Comparison of ENCODE assay signal across 9 cellular contexts in genomic region chr12:119544780-119545625, GRCh38. TPM values are rescaled to one million over a fixed set of nuclear protein-coding genes. Genes with fewer than 3 reads are reported as not detected.
DNase-seq lines count a peak whose midpoint lies in the region; TF ChIP-seq lines count a peak whose summit lies in the region.
"Had no signal": no experiment of that assay in that cellular context is flagged by ENCODE, and none has a peak within 500 bp of the region (broad histone marks: within the 10 kb centered on the region; RNA-seq: fewer than 3 reads in every experiment).

No MANE protein-coding gene starts in this region.

- POLR2A ChIA-PET in HEK293 (lab: Yijun Ruan, JAX): no interaction called here

- H3K36me3 Mint-ChIP-seq in Calu3 (ENCODE audit: insufficient read depth, unreplicated experiment): no peaks in the 10 kb centered on the region

- H3K9me3 ChIP-seq in HEK293 (ENCODE audit: control insufficient read depth, insufficient read depth, low read depth, low read length): no peaks in the 10 kb centered on the region

- no peak overlapping the region for H3K4me3 ChIP-seq in HEK293 (ENCODE audit: low read depth, low read length)

- H3K9me3 Mint-ChIP-seq in Calu3 (ENCODE audit: low read depth, unreplicated experiment): no peaks in the 10 kb centered on the region

- no peaks in the 10 kb centered on the region for H3K4me1 Mint-ChIP-seq in Calu3 (ENCODE audit: low read depth, unreplicated experiment)

- no peak overlapping the region for H3K27ac ChIP-seq in HEK293 (ENCODE audit: extremely low read depth, low read depth, low read length)

- BruUV-seq in Calu3 (replicated peaks; lab: Mats Ljungman, UMichigan): no TSS peak

- no peak overlapping the region for H3K4me3 Mint-ChIP-seq in Calu3 (ENCODE audit: low read depth, unreplicated experiment)

- intact Hi-C loops in Calu3 (cut with micrococcal nuclease; ENCODE audit: unreplicated experiment): loop anchor here (1.0 to 10.0 kb wide), 6 partner anchors 43 to 566 kb away; no protein-coding TSS in a partner anchor

- H3K27ac Mint-ChIP-seq in Calu3 (ENCODE audit: unreplicated experiment): no peak overlapping the region

- no peaks in the 10 kb centered on the region for H3K4me1 ChIP-seq in HEK293 (ENCODE audit: control insufficient read depth, insufficient read depth, low read length)

- peak; percentile 80 for DNase-seq in Calu3
- peak; percentile 82 for DNase-seq in NCI-H2227 (lab: John Stamatoyannopoulos, UW; ENCODE audit: unreplicated experiment)
- DNase-seq in activated CD4-positive, CD25-positive, alpha-beta regulatory T cell treated with anti-CD3 and anti-CD28 coated beads, Interleukin-2, amount 50 U/mL, for 16 hours (ENCODE audit: low read depth, low spot score): peak; percentile 6
- DNase-seq in cerebellar cortex (ENCODE audit: low spot score): peak; percentile 76
- peak; percentile 72 for DNase-seq in left kidney (ENCODE audit: low read depth, low spot score)
- peak; percentile 24 to 27 for DNase-seq in stimulated activated CD4-positive, alpha-beta T cell treated with anti-CD3 and anti-CD28 coated beads, Interleukin-4, amount 100 ng/mL, for 4 hours
- no peak for DNase-seq in mesenteric fat pad (ENCODE audit: low spot score)

- CTCF ChIA-PET in Calu3 (lab: Charles Lee) (interaction anchor here (0.6 to 1.1 kb wide), 7 partner anchors 21 to 1168 kb away, joined by 3 to 7 read pairs (median 4); no protein-coding TSS in a partner anchor), HEK293 (lab: Yijun Ruan, JAX) (interaction anchor here (0.7 to 6.6 kb wide), 24 partner anchors 11 to 1717 kb away, joined by 3 to 61 read pairs (median 4); no protein-coding TSS in a partner anchor)

- peaks cover 79% of the 10 kb centered on the region for H3K27me3 Mint-ChIP-seq in Calu3 (ENCODE audit: unreplicated experiment)

- no peaks in the 10 kb centered on the region for H3K36me3 ChIP-seq in HEK293 (ENCODE audit: control insufficient read depth in 2 of 2, insufficient read depth in 1 of 2, low read length in 2 of 2)

- TF ChIP-seq CTCF in Calu3 (IDR thresholded peaks at IDR 0.05; ENCODE audit: unreplicated experiment) (peak; percentile 86), HEK293 (tag by site-specific recombination; IDR thresholded peaks at IDR 0.05) (peak; percentile 68)

TF ChIP-seq in HEK293, 187 proteins besides CTCF, POLR2A, EP300 and RAD21 (continues in another document):
- TF ChIP-seq FEZF1 (tag by site-specific recombination; IDR thresholded peaks at IDR 0.05) (no peak), ZNF513 (tag by site-specific recombination; IDR thresholded peaks at IDR 0.05) (no peak), ZNF654 (tag by site-specific recombination; IDR thresholded peaks at IDR 0.05; ENCODE audit: low read depth) (peak; percentile 96), ZNF792 (tag by site-specific recombination; IDR thresholded peaks at IDR 0.05) (no peak), ZNF555 (tag by site-specific recombination; conservative IDR thresholded peaks at IDR 0.05) (no peak), ZBTB1 (tag by site-specific recombination; IDR thresholded peaks at IDR 0.05) (no peak), ZNF488 (tag by site-specific recombination; IDR thresholded peaks at IDR 0.05) (no peak), EGR2 (tag by site-specific recombination; IDR thresholded peaks at IDR 0.05; ENCODE audit: low read depth) (no peak), ZNF791 (tag by site-specific recombination; IDR thresholded peaks at IDR 0.05) (no peak), ZNF19 (tag by site-specific recombination; IDR thresholded peaks at IDR 0.05; ENCODE audit: low read depth) (no peak), ZNF211 (tag by site-specific recombination; IDR thresholded peaks at IDR 0.05; ENCODE audit: low read depth) (no peak), ZNF24 (tag by site-specific recombination; IDR thresholded peaks at IDR 0.05) (no peak), ZSCAN30 (tag by site-specific recombination; IDR thresholded peaks at IDR 0.05) (no peak), ZNF239 (tag by site-specific recombination; IDR thresholded peaks at IDR 0.05) (no peak), TCF7L2 (IDR thresholded peaks at IDR 0.05; ENCODE audit: borderline replicate concordance, low read depth, low read length) (no peak), BCL11A (tag by site-specific recombination; IDR thresholded peaks at IDR 0.05; ENCODE audit: low read depth) (no peak), ZNF391 (tag by site-specific recombination; IDR thresholded peaks at IDR 0.05; ENCODE audit: borderline replicate concordance, low read depth) (no peak), ZNF324 (tag by site-specific recombination; IDR thresholded peaks at IDR 0.05) (no peak), ZNF350 (tag by site-specific recombination; IDR thresholded peaks at IDR 0.05) (no peak), SP7 (tag by site-specific recombination; IDR thresholded peaks at IDR 0.05) (no peak)
- TF ChIP-seq, protein P1, sequence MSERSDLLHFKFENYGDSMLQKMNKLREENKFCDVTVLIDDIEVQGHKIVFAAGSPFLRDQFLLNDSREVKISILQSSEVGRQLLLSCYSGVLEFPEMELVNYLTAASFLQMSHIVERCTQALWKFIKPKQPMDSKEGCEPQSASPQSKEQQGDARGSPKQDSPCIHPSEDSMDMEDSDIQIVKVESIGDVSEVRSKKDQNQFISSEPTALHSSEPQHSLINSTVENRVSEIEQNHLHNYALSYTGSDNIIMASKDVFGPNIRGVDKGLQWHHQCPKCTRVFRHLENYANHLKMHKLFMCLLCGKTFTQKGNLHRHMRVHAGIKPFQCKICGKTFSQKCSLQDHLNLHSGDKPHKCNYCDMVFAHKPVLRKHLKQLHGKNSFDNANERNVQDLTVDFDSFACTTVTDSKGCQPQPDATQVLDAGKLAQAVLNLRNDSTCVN (tag by site-specific recombination; optimal IDR thresholded peaks at IDR 0.05): no peak
- TF ChIP-seq, protein P2, sequence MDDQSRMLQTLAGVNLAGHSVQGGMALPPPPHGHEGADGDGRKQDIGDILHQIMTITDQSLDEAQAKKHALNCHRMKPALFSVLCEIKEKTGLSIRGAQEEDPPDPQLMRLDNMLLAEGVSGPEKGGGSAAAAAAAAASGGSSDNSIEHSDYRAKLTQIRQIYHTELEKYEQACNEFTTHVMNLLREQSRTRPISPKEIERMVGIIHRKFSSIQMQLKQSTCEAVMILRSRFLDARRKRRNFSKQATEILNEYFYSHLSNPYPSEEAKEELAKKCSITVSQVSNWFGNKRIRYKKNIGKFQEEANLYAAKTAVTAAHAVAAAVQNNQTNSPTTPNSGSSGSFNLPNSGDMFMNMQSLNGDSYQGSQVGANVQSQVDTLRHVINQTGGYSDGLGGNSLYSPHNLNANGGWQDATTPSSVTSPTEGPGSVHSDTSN (CRISPR knock-in tag; IDR thresholded peaks at IDR 0.05): no peak
- TF ChIP-seq, protein P3, sequence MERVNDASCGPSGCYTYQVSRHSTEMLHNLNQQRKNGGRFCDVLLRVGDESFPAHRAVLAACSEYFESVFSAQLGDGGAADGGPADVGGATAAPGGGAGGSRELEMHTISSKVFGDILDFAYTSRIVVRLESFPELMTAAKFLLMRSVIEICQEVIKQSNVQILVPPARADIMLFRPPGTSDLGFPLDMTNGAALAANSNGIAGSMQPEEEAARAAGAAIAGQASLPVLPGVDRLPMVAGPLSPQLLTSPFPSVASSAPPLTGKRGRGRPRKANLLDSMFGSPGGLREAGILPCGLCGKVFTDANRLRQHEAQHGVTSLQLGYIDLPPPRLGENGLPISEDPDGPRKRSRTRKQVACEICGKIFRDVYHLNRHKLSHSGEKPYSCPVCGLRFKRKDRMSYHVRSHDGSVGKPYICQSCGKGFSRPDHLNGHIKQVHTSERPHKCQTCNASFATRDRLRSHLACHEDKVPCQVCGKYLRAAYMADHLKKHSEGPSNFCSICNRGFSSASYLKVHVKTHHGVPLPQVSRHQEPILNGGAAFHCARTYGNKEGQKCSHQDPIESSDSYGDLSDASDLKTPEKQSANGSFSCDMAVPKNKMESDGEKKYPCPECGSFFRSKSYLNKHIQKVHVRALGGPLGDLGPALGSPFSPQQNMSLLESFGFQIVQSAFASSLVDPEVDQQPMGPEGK (tag by site-specific recombination; IDR thresholded peaks at IDR 0.05): no peak
- TF ChIP-seq, protein P4, sequence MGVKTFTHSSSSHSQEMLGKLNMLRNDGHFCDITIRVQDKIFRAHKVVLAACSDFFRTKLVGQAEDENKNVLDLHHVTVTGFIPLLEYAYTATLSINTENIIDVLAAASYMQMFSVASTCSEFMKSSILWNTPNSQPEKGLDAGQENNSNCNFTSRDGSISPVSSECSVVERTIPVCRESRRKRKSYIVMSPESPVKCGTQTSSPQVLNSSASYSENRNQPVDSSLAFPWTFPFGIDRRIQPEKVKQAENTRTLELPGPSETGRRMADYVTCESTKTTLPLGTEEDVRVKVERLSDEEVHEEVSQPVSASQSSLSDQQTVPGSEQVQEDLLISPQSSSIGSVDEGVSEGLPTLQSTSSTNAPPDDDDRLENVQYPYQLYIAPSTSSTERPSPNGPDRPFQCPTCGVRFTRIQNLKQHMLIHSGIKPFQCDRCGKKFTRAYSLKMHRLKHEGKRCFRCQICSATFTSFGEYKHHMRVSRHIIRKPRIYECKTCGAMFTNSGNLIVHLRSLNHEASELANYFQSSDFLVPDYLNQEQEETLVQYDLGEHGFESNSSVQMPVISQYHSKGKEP (tag by site-specific recombination; IDR thresholded peaks at IDR 0.05): no peak; the same call in 1 of the 2 replicates

RNA-seq across cellular contexts. Expression of gene TMEM233, which starts 48.6 kb away (rescaled TPM):
- not detected in 2 replicates for total RNA-seq in Calu3 (2022)
- total RNA-seq in mesenteric fat pad: 1.3 TPM
- total RNA-seq: activated CD8-positive, alpha-beta memory T cell treated with anti-CD3 and anti-CD28 coated beads for 36 hours had no signal
